25 cellular contexts compared by ENCODE assay signal in genomic region chr12:25482637-25483036, GRCh38.
DNase-seq lines count a peak whose midpoint lies in the region; ATAC-seq and TF ChIP-seq lines count a peak whose summit lies in the region.
"Had no signal": no experiment of that assay in that cellular context is flagged by ENCODE, and none has a peak within 500 bp of the region (broad histone marks: within the 10 kb centered on the region; RNA-seq: fewer than 3 reads in every experiment).

No MANE protein-coding gene starts in this region.

- intact Hi-C loops in body of pancreas (cut with DNase I) (no loop called here), heart left ventricle (cut with DNase I) (no loop called here)

- peaks cover 5% of the 10 kb centered on the region for H3K27me3 ChIP-seq in smooth muscle cell (ENCODE audit: low read depth)
- no peaks in the 10 kb centered on the region for H3K27me3 ChIP-seq in body of pancreas
- H3K27me3 ChIP-seq in heart left ventricle: no peaks in the 10 kb centered on the region
- H3K27me3 ChIP-seq: dorsolateral prefrontal cortex, gastroesophageal sphincter, thyroid gland had no signal

- peak overlapping the region; percentile 17 for H3K9ac ChIP-seq in smooth muscle cell (ENCODE audit: low read depth)

- TF ChIP-seq POLR2A in body of pancreas (IDR thresholded peaks at IDR 0.05) (no peak), heart left ventricle (IDR thresholded peaks at IDR 0.05) (no peak)

- H3K27ac ChIP-seq in smooth muscle cell (ENCODE audit: low read depth): no peak overlapping the region
- no peak overlapping the region for H3K27ac ChIP-seq in body of pancreas
- no peak overlapping the region for H3K27ac ChIP-seq in heart left ventricle
- H3K27ac ChIP-seq: 22Rv1, dorsolateral prefrontal cortex, epithelial cell of prostate, gastroesophageal sphincter, PC-9, thyroid gland had no signal

- WGBS in smooth muscle cell (ENCODE audit: low lambda C conversion rate): 3% methylated on average over 5 of the region's 5 CpGs
- WGBS in body of pancreas, 2 donors: 21 to 30% methylated on average over 5 of the region's 5 CpGs
- WGBS in heart left ventricle, 4 donors: 25 to 52% (median 35%) methylated on average over 5 of the region's 5 CpGs

- no peak overlapping the region for H3K4me3 ChIP-seq in fibroblast of mammary gland (ENCODE audit: control insufficient read depth, low read depth, low read length)
- H3K4me3 ChIP-seq in smooth muscle cell: no peak overlapping the region
- no peak overlapping the region for H3K4me3 ChIP-seq in body of pancreas
- H3K4me3 ChIP-seq in heart left ventricle: no peak overlapping the region
- H3K4me3 ChIP-seq: dorsolateral prefrontal cortex, gastroesophageal sphincter, PC-9, thyroid gland had no signal

- no peak for TF ChIP-seq CTCF in fibroblast of mammary gland (conservative IDR thresholded peaks at IDR 0.05; ENCODE audit: control insufficient read depth, insufficient read depth, low read depth, low read length)
- no peak for TF ChIP-seq CTCF in smooth muscle cell (IDR thresholded peaks at IDR 0.05; ENCODE audit: borderline replicate concordance, insufficient read depth, poor library complexity, severe bottlenecking)
- no peak for TF ChIP-seq CTCF in body of pancreas (IDR thresholded peaks at IDR 0.05)
- no peak for TF ChIP-seq CTCF in heart left ventricle (IDR thresholded peaks at IDR 0.05)

- H3K79me2 ChIP-seq in smooth muscle cell (ENCODE audit: low read depth): no peaks in the 10 kb centered on the region

- peak overlapping the region; percentile 51 for H3K4me2 ChIP-seq in smooth muscle cell
- H3K4me2 ChIP-seq: PC-9 had no signal

- H3K36me3 ChIP-seq in smooth muscle cell (ENCODE audit: low read depth): no peaks in the 10 kb centered on the region
- H3K36me3 ChIP-seq in body of pancreas (replicated peaks in 1 of 2; ENCODE audit: insufficient read depth in 1 of 2, low read depth in 2 of 2): no peaks in the 10 kb centered on the region
- no peaks in the 10 kb centered on the region for H3K36me3 ChIP-seq in heart left ventricle
- H3K36me3 ChIP-seq: gastroesophageal sphincter, thyroid gland had no signal

- H4K20me1 ChIP-seq in smooth muscle cell (ENCODE audit: low read depth): no peaks in the 10 kb centered on the region

- peak overlapping the region; percentile 60 for H2AFZ ChIP-seq in smooth muscle cell (ENCODE audit: low read depth)
- H2AFZ ChIP-seq: PC-9 had no signal

- no peaks in the 10 kb centered on the region for H3K4me1 ChIP-seq in smooth muscle cell (ENCODE audit: low read depth)
- no peaks in the 10 kb centered on the region for H3K4me1 ChIP-seq in body of pancreas
- no peaks in the 10 kb centered on the region for H3K4me1 ChIP-seq in heart left ventricle
- H3K4me1 ChIP-seq: gastroesophageal sphincter, thyroid gland had no signal

- H3F3A ChIP-seq in smooth muscle cell (ENCODE audit: low read depth): no peaks in the 10 kb centered on the region

- H3K9me3 ChIP-seq in smooth muscle cell (replicated peaks; ENCODE audit: low read depth) (no peaks in the 10 kb centered on the region), body of pancreas (no peaks in the 10 kb centered on the region), heart left ventricle (peaks cover 0 to 3% (median 0%) of the 10 kb centered on the region in 12 donors)
- H3K9me3 ChIP-seq: gastroesophageal sphincter, thyroid gland had no signal

- no peak for ATAC-seq in body of pancreas
- ATAC-seq in heart left ventricle: no peak
- ATAC-seq: gastroesophageal sphincter, T-helper 17 cell had no signal

- DNase-seq in DMS 273 (lab: John Stamatoyannopoulos, UW; ENCODE audit: unreplicated experiment) (peak; percentile 14), DMS 273 treated with DMSO at 0.1 percent for 48 hours (lab: John Stamatoyannopoulos, UW) (no peak), NCI-H774 (lab: John Stamatoyannopoulos, UW) (peak; percentile 18), fibroblast of mammary gland (ENCODE audit: low read depth) (peak; percentile 25), smooth muscle cell (lab: John Stamatoyannopoulos, UW; ENCODE audit: unreplicated experiment) (no peak), cerebellar nuclear complex (lab: John Stamatoyannopoulos, UW) (no peak), body of pancreas (no peak), heart left ventricle (no peak)
- DNase-seq: activated CD4-positive, alpha-beta T cell treated with anti-CD3 and anti-CD28 coated beads, Interleukin-2, amount 10 ng/mL, durations not matched to agents 24 days and 14 days; activated naive CD4-positive, alpha-beta T cell treated with anti-CD3 and anti-CD28 coated beads, Interleukin-2, amount 50 U/mL, for 16 hours; aorta; dorsolateral prefrontal cortex; MM.1S; naive B cell; NCI-H187; NCI-H2227 treated with DMSO at 0.1 percent for 48 hours; occipital lobe; PC-9; SIG-M5; stimulated activated CD4-positive, alpha-beta T cell treated with anti-CD3 and anti-CD28 coated beads, Interleukin-4, amount 100 ng/mL, for 4 hours; T-helper 17 cell; thyroid gland had no signal

Comparison
In these comparisons a context has a peak if more than half of its experiments do, and no peak if none do; other contexts are left out.
1. DNase-seq: peak in DMS 273 (single experiment), NCI-H774 (single experiment) and fibroblast of mammary gland (single experiment); none in DMS 273 treated with DMSO at 0.1 percent for 48 hours (single experiment), smooth muscle cell (single experiment), cerebellar nuclear complex (0 of 2), body of pancreas (0 of 4) and heart left ventricle (0 of 5).